ENCODE assay signal across 8 cellular contexts in the genomic region with DNA sequence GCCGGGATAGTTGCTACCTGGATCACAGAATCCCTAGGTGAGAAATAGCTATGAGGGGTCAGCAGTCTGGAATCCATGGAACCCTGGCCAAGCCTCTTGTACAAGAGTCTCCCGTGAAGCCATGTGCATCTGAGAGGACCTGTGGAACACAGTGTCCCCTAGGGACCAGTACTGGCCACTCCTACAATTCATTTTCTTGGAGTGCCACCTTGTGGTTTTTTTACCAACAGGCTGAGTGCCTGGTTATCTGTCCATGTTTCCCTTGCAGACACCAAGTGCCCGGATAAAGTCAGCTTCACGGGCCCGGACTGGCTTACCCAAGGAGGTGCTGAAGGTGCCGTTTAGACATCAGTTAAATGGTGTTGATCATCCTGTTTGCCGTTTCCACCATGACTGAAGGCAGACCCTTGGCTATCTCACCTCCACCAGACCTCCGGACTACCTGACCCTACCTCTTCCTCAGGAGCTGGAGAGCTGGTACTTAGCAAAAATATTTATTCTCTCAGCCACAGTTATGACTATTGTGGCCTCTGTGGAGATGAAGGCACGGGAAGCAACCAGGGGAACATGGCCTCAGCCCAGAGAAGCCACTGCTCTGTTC.
DNase-seq lines count a peak whose midpoint lies in the region; ATAC-seq, FAIRE-seq and TF ChIP-seq lines count a peak whose summit lies in the region.

No MANE protein-coding gene starts in this region.

- H3K27me3 ChIP-seq in adipocyte (replicated peaks; ENCODE audit: control insufficient read depth, insufficient read depth, low read length) (no peaks in the 10 kb centered on the region), small intestine (ENCODE audit: control insufficient read depth in 2 of 2, insufficient read depth in 2 of 2, low read length in 2 of 2) (no peaks in the 10 kb centered on the region)

- WGBS in small intestine, 3 donors = 51 to 64% (median 57%) methylated on average over 9 of the region's 9 CpGs

- no peak for DNase-seq in AG09319 (ENCODE audit: extremely low read depth, low read depth)
- DNase-seq in NCI-H226 = peak; percentile 28
- DNase-seq in adipocyte (ENCODE audit: low read depth) = peak; percentile 57
- DNase-seq in hepatic stellate cell (ENCODE audit: low spot score) = peak; percentile 83
- DNase-seq in small intestine = peak; percentile 78

- FAIRE-seq in small intestine (lab: Jason Lieb, UNC) = no peak

- TF ChIP-seq CTCF in AG09319 (IDR thresholded peaks at IDR 0.05; ENCODE audit: low read depth, low read length) = peak; percentile 53
- peak; percentile 33; the same call in 1 of the 2 replicates for TF ChIP-seq CTCF in GM12874 (IDR thresholded peaks at IDR 0.05; ENCODE audit: insufficient read depth, low read depth, low read length)

- H3K36me3 ChIP-seq in adipocyte (ENCODE audit: control insufficient read depth, insufficient read depth, low read length, severe bottlenecking) = peaks cover 74% of the 10 kb centered on the region
- H3K36me3 ChIP-seq in small intestine (ENCODE audit: control insufficient read depth in 2 of 2, insufficient read depth in 2 of 2, low read length in 2 of 2) = peaks cover 15 to 18% of the 10 kb centered on the region in 2 donors

- no peaks in the 10 kb centered on the region for H3K4me1 ChIP-seq in adipocyte (ENCODE audit: control insufficient read depth, insufficient read depth, low read length)
- no peaks in the 10 kb centered on the region for H3K4me1 ChIP-seq in small intestine (ENCODE audit: control insufficient read depth in 2 of 2, insufficient read depth in 1 of 2, low read depth in 1 of 2, low read length in 1 of 2)

- H3K27ac ChIP-seq in small intestine (ENCODE audit: low read depth in 1 of 2, low read length in 1 of 2) = no peak overlapping the region

- ATAC-seq in HG03460 (IDR thresholded peaks at IDR 0.05; ENCODE audit: unreplicated experiment) (no peak), GM18868 (IDR thresholded peaks at IDR 0.05; ENCODE audit: unreplicated experiment) (no peak)

- no peak overlapping the region for H3K9ac ChIP-seq in adipocyte (ENCODE audit: low read length)

- H3K4me3 ChIP-seq in adipocyte (ENCODE audit: low read length) (no peak overlapping the region), small intestine (ENCODE audit: low read depth in 1 of 2, low read length in 2 of 2) (no peak overlapping the region)

- H3K9me3 ChIP-seq in adipocyte (ENCODE audit: control insufficient read depth, low read length) (no peaks in the 10 kb centered on the region), small intestine (ENCODE audit: control insufficient read depth, low read depth) (no peaks in the 10 kb centered on the region)
